15 cellular contexts compared by ENCODE assay signal in genomic region chr5:136052692-136053335, GRCh38. TPM values are rescaled to one million over a fixed set of nuclear protein-coding genes. Genes with fewer than 3 reads are reported as not detected.
DNase-seq lines count a peak whose midpoint lies in the region; ATAC-seq and TF ChIP-seq lines count a peak whose summit lies in the region.
"Had no signal": no experiment of that assay in that cellular context is flagged by ENCODE, and none has a peak within 500 bp of the region (broad histone marks: within the 10 kb centered on the region; RNA-seq: fewer than 3 reads in every experiment).

No MANE protein-coding gene starts in this region.

- H3K79me2 ChIP-seq in ACC112 (ENCODE audit: control insufficient read depth, insufficient read depth, low read length, unreplicated experiment): peaks cover 5% of the 10 kb centered on the region
- H3K79me2 ChIP-seq: parathyroid adenoma had no signal

- CTCF ChIA-PET in RWPE1 (lab: Yijun Ruan, JAX): interaction anchor here (0.6 to 1.5 kb wide), 5 partner anchors 9 to 107 kb away, joined by 3 to 5 read pairs (median 3); no protein-coding TSS in a partner anchor

- H3K27ac ChIP-seq in ACC112 (ENCODE audit: low read depth, low read length) (peak overlapping the region; percentile 89), RWPE1 (peak overlapping the region; percentile 73), foreskin keratinocyte (peak overlapping the region; percentile 1), gastrocnemius medialis (peak overlapping the region in 3 of 4 donors; percentile 27 to 57 (median 51))
- H3K27ac ChIP-seq: parathyroid adenoma had no signal

- in situ Hi-C loops in gastrocnemius medialis (cut with MboI; ENCODE audit: low sequenced_read_pairs in 4 of 4): no loop called here

- H2AFZ ChIP-seq in ACC112 (ENCODE audit: low read length, unreplicated experiment): no peak overlapping the region
- H2AFZ ChIP-seq: parathyroid adenoma had no signal

- DNase-seq in RWPE1 (ENCODE audit: low spot score): no peak
- no peak for DNase-seq in foreskin keratinocyte
- DNase-seq in gastrocnemius medialis: no peak
- DNase-seq in activated T-cell treated with anti-CD3 and anti-CD28 coated beads, Interleukin-2, amount 50 U/mL, for 48 hours: no peak
- DNase-seq in NOMO-1 treated with DMSO at 0.1 percent for 48 hours (lab: John Stamatoyannopoulos, UW; ENCODE audit: unreplicated experiment): no peak
- DNase-seq: activated CD8-positive, alpha-beta memory T cell treated with anti-CD3 and anti-CD28 coated beads for 24 hours; effector memory CD8-positive, alpha-beta T cell; NCI-H1694; NCI-H446 had no signal

- intact Hi-C loops in gastrocnemius medialis (cut with DNase I; ENCODE audit: low total_unique reads): no loop called here

- no peak for TF ChIP-seq POLR2A in gastrocnemius medialis (IDR thresholded peaks at IDR 0.05)

- no peaks in the 10 kb centered on the region for H3K9me3 ChIP-seq in gastrocnemius medialis
- H3K9me3 ChIP-seq: upper lobe of left lung had no signal

- H3K4me3 ChIP-seq in ACC112 (ENCODE audit: low read depth, low read length) (no peak overlapping the region), gastrocnemius medialis (no peak overlapping the region)
- H3K4me3 ChIP-seq: upper lobe of left lung had no signal

- TF ChIP-seq CTCF in RWPE1 (conservative IDR thresholded peaks at IDR 0.05; ENCODE audit: low read depth): no peak
- no peak for TF ChIP-seq CTCF in foreskin keratinocyte (conservative IDR thresholded peaks at IDR 0.05)
- TF ChIP-seq CTCF in gastrocnemius medialis (IDR thresholded peaks at IDR 0.05 in 4 of 5, conservative IDR thresholded peaks at IDR 0.05 in 1 of 5): no peak

- no peak for ATAC-seq in foreskin keratinocyte
- ATAC-seq in gastrocnemius medialis: no peak
- no peak for ATAC-seq in GM21723 (IDR thresholded peaks at IDR 0.05; ENCODE audit: unreplicated experiment)
- ATAC-seq in HG03432 (IDR thresholded peaks at IDR 0.05; ENCODE audit: unreplicated experiment): no peak
- ATAC-seq: activated CD4-positive, CD25-positive, alpha-beta regulatory T cell treated with anti-CD3 and anti-CD28 coated beads, Interleukin-2, amount 50 U/mL, for 24 hours; effector memory CD8-positive, alpha-beta T cell had no signal

- H3K4me1 ChIP-seq in ACC112 (ENCODE audit: control insufficient read depth, insufficient read depth, low read length, unreplicated experiment) (peaks cover 81% of the 10 kb centered on the region), foreskin keratinocyte (peaks cover 8% of the 10 kb centered on the region), gastrocnemius medialis (peaks cover 0 to 9% of the 10 kb centered on the region in 2 donors)
- H3K4me1 ChIP-seq: parathyroid adenoma had no signal

- H3K27me3 ChIP-seq in ACC112 (ENCODE audit: insufficient read depth, low read length): no peaks in the 10 kb centered on the region
- H3K27me3 ChIP-seq in foreskin keratinocyte: peaks cover 5% of the 10 kb centered on the region
- no peaks in the 10 kb centered on the region for H3K27me3 ChIP-seq in gastrocnemius medialis
- H3K27me3 ChIP-seq: upper lobe of left lung had no signal

- POLR2A ChIA-PET in RWPE1 (lab: Yijun Ruan, JAX; ENCODE audit: low non-redundant PET): no interaction called here

- H3K36me3 ChIP-seq in ACC112 (ENCODE audit: insufficient read depth, low read length) (peaks cover 73% of the 10 kb centered on the region), gastrocnemius medialis (no peaks in the 10 kb centered on the region)

RNA-seq across cellular contexts. Expression of gene TGFBI, which starts 24.0 kb away (rescaled TPM):
- total RNA-seq in foreskin keratinocyte (86.9 and 143 TPM in 2 replicates), gastrocnemius medialis (10 to 100 TPM; 38.4 to 48.0 (median 40.0) TPM)
- 77.4 and 131 TPM in 2 replicates for polyA plus RNA-seq in foreskin keratinocyte

Comparison
In these comparisons a context has a peak if more than half of its experiments do, and no peak if none do; other contexts are left out.
1. H3K27ac ChIP-seq: peak in every context shown above with its lines; median percentile 89 in ACC112; 73 in RWPE1; 51 in gastrocnemius medialis; 1 in foreskin keratinocyte.